Comparison of ENCODE assay signal across 8 cellular contexts in genomic region chr1:212630159-212630900, GRCh38. TPM values are rescaled to one million over a fixed set of nuclear protein-coding genes. Genes with fewer than 3 reads are reported as not detected.
A peak's percentile ranks its signal among the peaks of the same experiment; 100 is the strongest.
DNase-seq lines count a peak whose midpoint lies in the region; ATAC-seq lines count a peak whose summit lies in the region.

No MANE protein-coding gene starts in this region.

- intact Hi-C loops in cardiac septum (cut with DNase I) = no loop called here

- peak; percentile 97 for ATAC-seq in GM21390 (IDR thresholded peaks at IDR 0.05; ENCODE audit: unreplicated experiment)

- DNase-seq in Daoy (ENCODE audit: low read depth) = peak; percentile 86
- peak; percentile 72 for DNase-seq in HK-2 (ENCODE audit: unreplicated experiment)
- peak; percentile 96 for DNase-seq in SIG-M5 treated with dmso at 0.1 percent for 504 hours (lab: John Stamatoyannopoulos, UW; ENCODE audit: unreplicated experiment)
- DNase-seq in activated naive CD4-positive, alpha-beta T cell treated with Interleukin-2 at 50 U/mL for 16 hours = peak; percentile 69
- DNase-seq in cardiac septum (ENCODE audit: low spot score) = peak; percentile 87
- peak; percentile 52 for DNase-seq in putamen (ENCODE audit: low spot score)
- no peak for DNase-seq in DMS79 (lab: John Stamatoyannopoulos, UW)

RNA-seq across cellular contexts. Expression of gene ATF3, which starts 21.8 kb away (rescaled TPM):
- 17.8 and 37.4 TPM in 2 replicates for total RNA-seq in Daoy (2014; rRNA removed; shearing (Covaris generic))
- total RNA-seq in cardiac septum = 16.2 TPM
